1 cellular context compared by ENCODE assay signal in the genomic region with DNA sequence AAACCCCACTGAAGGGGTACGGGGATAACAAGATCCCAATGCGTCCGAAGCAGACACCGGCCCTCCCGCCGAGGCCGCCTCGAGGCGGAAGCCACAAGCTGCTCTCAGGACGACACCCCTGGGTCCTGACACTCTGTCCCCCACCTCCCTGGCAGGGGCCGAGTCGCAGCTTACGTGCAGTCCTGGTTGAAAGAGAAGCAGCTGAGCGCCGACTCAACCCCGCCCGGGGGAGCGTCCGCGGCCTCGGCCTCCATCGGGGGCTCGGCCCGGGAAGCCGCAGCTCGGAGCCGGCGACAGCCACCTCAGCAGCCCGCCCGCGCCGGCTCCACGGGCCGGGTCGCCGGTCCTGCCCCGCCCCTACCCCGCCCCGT.
TF ChIP-seq lines count a peak whose summit lies in the region.

A gene with protein sequence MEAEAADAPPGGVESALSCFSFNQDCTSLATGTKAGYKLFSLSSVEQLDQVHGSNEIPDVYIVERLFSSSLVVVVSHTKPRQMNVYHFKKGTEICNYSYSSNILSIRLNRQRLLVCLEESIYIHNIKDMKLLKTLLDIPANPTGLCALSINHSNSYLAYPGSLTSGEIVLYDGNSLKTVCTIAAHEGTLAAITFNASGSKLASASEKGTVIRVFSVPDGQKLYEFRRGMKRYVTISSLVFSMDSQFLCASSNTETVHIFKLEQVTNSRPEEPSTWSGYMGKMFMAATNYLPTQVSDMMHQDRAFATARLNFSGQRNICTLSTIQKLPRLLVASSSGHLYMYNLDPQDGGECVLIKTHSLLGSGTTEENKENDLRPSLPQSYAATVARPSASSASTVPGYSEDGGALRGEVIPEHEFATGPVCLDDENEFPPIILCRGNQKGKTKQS (minus strand): TSS at position 329 of the 371 bp plus-strand sequence. CDS start 75 bp downstream, at position 254.

TF ChIP-seq in GM12878, 131 proteins besides CTCF, POLR2A, EP300 and RAD21 (continued from another document):
- TF ChIP-seq, protein P1, sequence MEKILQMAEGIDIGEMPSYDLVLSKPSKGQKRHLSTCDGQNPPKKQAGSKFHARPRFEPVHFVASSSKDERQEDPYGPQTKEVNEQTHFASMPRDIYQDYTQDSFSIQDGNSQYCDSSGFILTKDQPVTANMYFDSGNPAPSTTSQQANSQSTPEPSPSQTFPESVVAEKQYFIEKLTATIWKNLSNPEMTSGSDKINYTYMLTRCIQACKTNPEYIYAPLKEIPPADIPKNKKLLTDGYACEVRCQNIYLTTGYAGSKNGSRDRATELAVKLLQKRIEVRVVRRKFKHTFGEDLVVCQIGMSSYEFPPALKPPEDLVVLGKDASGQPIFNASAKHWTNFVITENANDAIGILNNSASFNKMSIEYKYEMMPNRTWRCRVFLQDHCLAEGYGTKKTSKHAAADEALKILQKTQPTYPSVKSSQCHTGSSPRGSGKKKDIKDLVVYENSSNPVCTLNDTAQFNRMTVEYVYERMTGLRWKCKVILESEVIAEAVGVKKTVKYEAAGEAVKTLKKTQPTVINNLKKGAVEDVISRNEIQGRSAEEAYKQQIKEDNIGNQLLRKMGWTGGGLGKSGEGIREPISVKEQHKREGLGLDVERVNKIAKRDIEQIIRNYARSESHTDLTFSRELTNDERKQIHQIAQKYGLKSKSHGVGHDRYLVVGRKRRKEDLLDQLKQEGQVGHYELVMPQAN (conservative IDR thresholded peaks at IDR 0.05): peak; percentile 71
- TF ChIP-seq LARP7 (IDR thresholded peaks at IDR 0.05) (0 out of 2 replicates have a peak, but pooled peaks have one; percentile 38), DPF2 (IDR thresholded peaks at IDR 0.05) (peak; percentile 34; the same call in 1 of the 2 replicates)
